ENCODE assay signal across 11 cellular contexts in genomic region chr16:2090819-2091721, GRCh38. TPM values are rescaled to one million over a fixed set of nuclear protein-coding genes. Genes with fewer than 3 reads are reported as not detected.
DNase-seq lines count a peak whose midpoint lies in the region; ATAC-seq and TF ChIP-seq lines count a peak whose summit lies in the region.
"Had no signal": no experiment of that assay in that cellular context is flagged by ENCODE, and none has a peak within 500 bp of the region (broad histone marks: within the 10 kb centered on the region; RNA-seq: fewer than 3 reads in every experiment).

No MANE protein-coding gene starts in this region.

- peaks cover 8% of the 10 kb centered on the region for H3K36me3 Mint-ChIP-seq in activated T-cell treated with anti-CD3 and anti-CD28 coated beads, Interleukin-2, amount 50 U/mL, for 4 hours (ENCODE audit: insufficient read depth)
- H3K36me3 Mint-ChIP-seq in type B pancreatic cell (peaks cover 4% of the 10 kb centered on the region), immature natural killer cell (peaks cover 0 to 8% (median 0%) of the 10 kb centered on the region in 3 donors)

- H3K9me3 ChIP-seq in duodenal mucosa (ENCODE audit: control insufficient read depth in 1 of 2, low read length in 2 of 2) (no peaks in the 10 kb centered on the region), left lung (no peaks in the 10 kb centered on the region)
- H3K9me3 ChIP-seq: BLaER1, breast epithelium had no signal

- TF ChIP-seq CTCF in left lung (IDR thresholded peaks at IDR 0.05): no peak
- no peak for TF ChIP-seq CTCF in type B pancreatic cell (conservative IDR thresholded peaks at IDR 0.05)

- H3K4me1 ChIP-seq in duodenal mucosa (ENCODE audit: control insufficient read depth in 1 of 2, insufficient read depth in 2 of 2, low read length in 2 of 2) (peaks cover 11 to 25% of the 10 kb centered on the region in 2 donors), left lung (peaks cover 0 to 7% of the 10 kb centered on the region in 2 donors)
- H3K4me1 ChIP-seq: breast epithelium had no signal

- no peaks in the 10 kb centered on the region for H3K9me3 Mint-ChIP-seq in activated T-cell treated with anti-CD3 and anti-CD28 coated beads, Interleukin-2, amount 50 U/mL, for 4 hours
- H3K9me3 Mint-ChIP-seq in type B pancreatic cell: no peaks in the 10 kb centered on the region
- H3K9me3 Mint-ChIP-seq in immature natural killer cell: no peaks in the 10 kb centered on the region
- H3K9me3 Mint-ChIP-seq: IgD-negative memory B cell had no signal

- H3K27me3 ChIP-seq in duodenal mucosa (ENCODE audit: control insufficient read depth in 1 of 2, insufficient read depth in 2 of 2, low read length in 2 of 2): no peaks in the 10 kb centered on the region
- H3K27me3 ChIP-seq in left lung: no peaks in the 10 kb centered on the region
- H3K27me3 ChIP-seq: BLaER1, breast epithelium had no signal

- no peak for DNase-seq in activated T-cell treated with anti-CD3 and anti-CD28 coated beads, Interleukin-2, amount 50 U/mL, for 4 hours
- no peak for DNase-seq in activated T-cell treated with anti-CD3 and anti-CD28 coated beads, Interleukin-2, amount 50 U/mL, for 1 hour
- DNase-seq in left lung (peak; percentile 76 to 92), type B pancreatic cell (ENCODE audit: extremely low spot score, unreplicated experiment) (peak; percentile 93), NCI-H1417 treated with DMSO at 0.1 percent for 48 hours (lab: John Stamatoyannopoulos, UW) (no peak), immature natural killer cell (no peak), NCI-H146 (lab: John Stamatoyannopoulos, UW) (no peak)

- H3K4me3 Mint-ChIP-seq in activated T-cell treated with anti-CD3 and anti-CD28 coated beads, Interleukin-2, amount 50 U/mL, for 4 hours: no peak overlapping the region
- H3K4me3 Mint-ChIP-seq in type B pancreatic cell: peak overlapping the region; percentile 20
- no peak overlapping the region for H3K4me3 Mint-ChIP-seq in immature natural killer cell

- peak overlapping the region; percentile 56 to 66 for H3K9ac ChIP-seq in duodenal mucosa (ENCODE audit: low read depth in 1 of 2, low read length in 2 of 2)
- H3K9ac ChIP-seq: BLaER1 had no signal

- intact Hi-C loops in left lung (cut with DNase I): no loop called here

- H3K36me3 ChIP-seq in duodenal mucosa (ENCODE audit: control insufficient read depth in 1 of 2, insufficient read depth in 2 of 2, low read length in 2 of 2) (peaks cover 14 to 70% of the 10 kb centered on the region in 2 donors), left lung (peaks cover 0 to 91% of the 10 kb centered on the region in 2 donors)
- H3K36me3 ChIP-seq: breast epithelium had no signal

- H3K27me3 Mint-ChIP-seq in activated T-cell treated with anti-CD3 and anti-CD28 coated beads, Interleukin-2, amount 50 U/mL, for 4 hours (ENCODE audit: low read depth): no peaks in the 10 kb centered on the region
- no peaks in the 10 kb centered on the region for H3K27me3 Mint-ChIP-seq in type B pancreatic cell
- peaks cover 0 to 3% (median 0%) of the 10 kb centered on the region in 3 donors for H3K27me3 Mint-ChIP-seq in immature natural killer cell (ENCODE audit: low read depth in 3 of 3)
- H3K27me3 Mint-ChIP-seq: IgD-negative memory B cell had no signal

- H3K27ac Mint-ChIP-seq in type B pancreatic cell (no peak overlapping the region), immature natural killer cell (no peak overlapping the region)

- H3K27ac ChIP-seq in duodenal mucosa (ENCODE audit: low read depth, low read length) (peak overlapping the region; percentile 87), left lung (peak overlapping the region in 1 of 2 donors; percentile 64)
- H3K27ac ChIP-seq: BLaER1 had no signal

- H3K4me1 Mint-ChIP-seq in activated T-cell treated with anti-CD3 and anti-CD28 coated beads, Interleukin-2, amount 50 U/mL, for 4 hours (ENCODE audit: low read depth): no peaks in the 10 kb centered on the region
- H3K4me1 Mint-ChIP-seq in type B pancreatic cell (ENCODE audit: unreplicated experiment) (no peaks in the 10 kb centered on the region), immature natural killer cell (no peaks in the 10 kb centered on the region)

- ATAC-seq in activated T-cell treated with anti-CD3 and anti-CD28 coated beads, Interleukin-2, amount 50 U/mL, for 4 hours: peak; percentile 31 to 32
- peak; percentile 88 for ATAC-seq in left lung

- H3K4me3 ChIP-seq in duodenal mucosa (ENCODE audit: low read depth in 1 of 2, low read length in 2 of 2) (peak overlapping the region; percentile 69 to 70), left lung (peak overlapping the region in 1 of 2 donors; percentile 14)
- H3K4me3 ChIP-seq: BLaER1, breast epithelium had no signal

RNA-seq across cellular contexts. Expression of gene TSC2, which starts 43.3 kb away (rescaled TPM):
- 10 to 100 TPM; 87.6 to 98.0 (median 94.5) TPM for total RNA-seq in activated T-cell treated with anti-CD3 and anti-CD28 coated beads, Interleukin-2, amount 50 U/mL, for 4 hours
- total RNA-seq in left lung (100 to 1,000 TPM; 116 to 126 TPM), type B pancreatic cell (ENCODE audit: low replicate concordance) (131 and 208 TPM in 2 replicates)
- 10 to 100 TPM; 18.0 to 50.1 (median 29.1) TPM for polyA plus RNA-seq in immature natural killer cell

RNA-seq across cellular contexts. Expression of gene NTHL1, which starts 43.4 kb away (rescaled TPM):
- total RNA-seq in activated T-cell treated with anti-CD3 and anti-CD28 coated beads, Interleukin-2, amount 50 U/mL, for 4 hours: 10 to 100 TPM; 30.5 to 43.5 (median 34.8) TPM
- 10 to 100 TPM; 19.4 to 29.8 TPM for total RNA-seq in left lung
- 18.1 and 37.6 TPM in 2 replicates for total RNA-seq in type B pancreatic cell (ENCODE audit: low replicate concordance)
- 10 to 100 TPM; 26.4 to 31.6 (median 29.7) TPM for polyA plus RNA-seq in immature natural killer cell

RNA-seq across cellular contexts. Expression of gene PKD1, which starts 44.6 kb away (rescaled TPM):
- total RNA-seq in activated T-cell treated with anti-CD3 and anti-CD28 coated beads, Interleukin-2, amount 50 U/mL, for 4 hours: 100 to 1,000 TPM; 100 to 118 (median 104) TPM
- total RNA-seq in left lung (10 to 100 TPM; 63.2 to 73.5 TPM), type B pancreatic cell (ENCODE audit: low replicate concordance) (76.2 and 131 TPM in 2 replicates)
- polyA plus RNA-seq in immature natural killer cell: 1 to 10 TPM; 2.7 to 6.7 (median 2.8) TPM

RNA-seq across cellular contexts. Expression of gene RAB26, which starts 57.4 kb away (rescaled TPM):
- not detected for total RNA-seq in activated T-cell treated with anti-CD3 and anti-CD28 coated beads, Interleukin-2, amount 50 U/mL, for 4 hours
- total RNA-seq in left lung (under 1 TPM; 0.73 to 0.84 TPM), type B pancreatic cell (ENCODE audit: low replicate concordance) (7.4 and 9.9 TPM in 2 replicates)
- 1 to 10 TPM in 1 of 3 donors, under 1 TPM in 1, not detected in 1; 0.34 to 1.4 TPM for polyA plus RNA-seq in immature natural killer cell

Comparison
In these comparisons a context has a peak if more than half of its experiments do, and no peak if none do; other contexts are left out.
1. DNase-seq: peak in left lung (2 of 2) and type B pancreatic cell (single experiment); none in activated T-cell treated with anti-CD3 and anti-CD28 coated beads, Interleukin-2, amount 50 U/mL, for 4 hours (single experiment), activated T-cell treated with anti-CD3 and anti-CD28 coated beads, Interleukin-2, amount 50 U/mL, for 1 hour (single experiment), NCI-H1417 treated with DMSO at 0.1 percent for 48 hours (single experiment), immature natural killer cell (0 of 3) and NCI-H146 (single experiment).